8 cellular contexts compared by ENCODE assay signal in the genomic region with DNA sequence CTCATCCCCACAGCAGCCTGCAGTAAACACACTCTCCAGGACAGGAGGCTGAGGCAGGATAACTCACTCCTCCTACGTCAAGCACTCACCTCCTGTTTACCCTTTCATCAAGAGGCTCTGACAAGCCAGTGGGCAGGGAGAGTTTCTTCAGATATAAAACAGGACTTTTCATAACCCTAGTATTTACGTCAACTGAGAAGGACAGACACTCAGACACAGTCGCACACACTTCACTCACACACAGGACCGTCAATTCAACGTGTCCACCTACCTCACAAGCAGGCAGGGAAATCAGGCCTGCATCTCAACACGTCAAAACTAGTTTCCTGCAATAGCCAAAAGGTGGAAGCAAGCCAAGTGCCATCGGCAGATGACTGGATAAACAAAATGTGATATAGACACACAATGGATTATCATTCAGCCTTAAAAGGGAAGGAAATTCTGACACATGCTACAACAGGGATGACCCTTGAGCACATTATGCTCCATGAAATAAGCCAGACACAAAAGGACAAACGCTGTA. TPM values are rescaled to one million over a fixed set of nuclear protein-coding genes. Genes with fewer than 3 reads are reported as not detected.
DNase-seq lines count a peak whose midpoint lies in the region; ATAC-seq and TF ChIP-seq lines count a peak whose summit lies in the region.

No MANE protein-coding gene starts in this region.

- no peaks in the 10 kb centered on the region for H3K9me3 ChIP-seq in PC-9 (ENCODE audit: insufficient read depth, low read depth)

- H3K9me2 ChIP-seq in PC-9 (ENCODE audit: insufficient read depth): no peaks in the 10 kb centered on the region

- H2AFZ ChIP-seq in PC-9: no peak overlapping the region

- intact Hi-C loops in CD14-positive monocyte (cut with micrococcal nuclease): loop anchor here in 1 of 2 donors (5.0 kb wide), 1 partner anchor 58 kb away; no protein-coding TSS in a partner anchor
- intact Hi-C loops in PC-9 (cut with micrococcal nuclease; ENCODE audit: unreplicated experiment): no loop called here

- peak overlapping the region; percentile 73 for H3K27ac ChIP-seq in angular gyrus (ENCODE audit: low read depth, low read length)
- no peak overlapping the region for H3K27ac ChIP-seq in PC-9

- H3K36me3 ChIP-seq in PC-9 (ENCODE audit: low read depth): no peaks in the 10 kb centered on the region

- H3K4me2 ChIP-seq in PC-9: no peak overlapping the region

- ATAC-seq in HG03378 (IDR thresholded peaks at IDR 0.05; ENCODE audit: unreplicated experiment) (no peak), HG03175 (IDR thresholded peaks at IDR 0.05; ENCODE audit: unreplicated experiment) (no peak)

- peak overlapping the region in 6 of 7 donors; percentile 5 to 73 (median 42) for H3K27ac Mint-ChIP-seq in CD14-positive monocyte

- no peaks in the 10 kb centered on the region for H3K4me1 ChIP-seq in PC-9 (replicated peaks; ENCODE audit: insufficient read depth)

- H3K79me2 ChIP-seq in PC-9 (ENCODE audit: low read depth): no peaks in the 10 kb centered on the region

- POLR2A ChIA-PET in PC-9 (lab: Charles Lee; ENCODE audit: unreplicated experiment): no interaction called here

- H3K4me1 Mint-ChIP-seq in CD14-positive monocyte: peaks cover 36% of the 10 kb centered on the region

- no peaks in the 10 kb centered on the region for H4K20me1 ChIP-seq in PC-9 (ENCODE audit: insufficient read depth)

- TF ChIP-seq CTCF in CD14-positive monocyte (IDR thresholded peaks at IDR 0.05): no peak
- no peak for TF ChIP-seq CTCF in PC-9 (conservative IDR thresholded peaks at IDR 0.05)

- H3K4me3 ChIP-seq in PC-9: no peak overlapping the region

- peaks cover 0 to 2% (median 0%) of the 10 kb centered on the region in 3 donors for H3K27me3 Mint-ChIP-seq in CD14-positive monocyte (ENCODE audit: low read depth in 3 of 3)

- H3F3A ChIP-seq in PC-9 (ENCODE audit: insufficient read depth, low read depth): no peaks in the 10 kb centered on the region

- no peaks in the 10 kb centered on the region for H3K27me3 ChIP-seq in PC-9 (ENCODE audit: insufficient read depth, low read depth)

- H3K36me3 Mint-ChIP-seq in CD14-positive monocyte: peaks cover 67 to 71% of the 10 kb centered on the region in 2 donors

- H3K4me3 Mint-ChIP-seq in CD14-positive monocyte: no peak overlapping the region

- BruUV-seq in PC-9 (replicated peaks; lab: Mats Ljungman, UMichigan): no TSS peak

- DNase-seq in CD14-positive monocyte (ENCODE audit: low spot score) (no peak), NCI-H345 treated with DMSO at 0.1 percent for 48 hours (lab: John Stamatoyannopoulos, UW; ENCODE audit: unreplicated experiment) (peak; percentile 91), mucosa of gallbladder (ENCODE audit: low spot score) (peak; percentile 62), PC-9 (no peak), GM19238 (ENCODE audit: insufficient read length, low spot score) (no peak)

- CTCF ChIA-PET in PC-9 (lab: Charles Lee): no interaction called here

- no peaks in the 10 kb centered on the region for H3K9me3 Mint-ChIP-seq in CD14-positive monocyte

RNA-seq across cellular contexts. Expression of gene ITPKB, which starts 48.6 kb away (rescaled TPM):
- polyA plus RNA-seq in CD14-positive monocyte: 10 to 100 TPM in 1 of 2 donors, 1 to 10 TPM in 1; 7.3 to 10.2 TPM
- total RNA-seq in mucosa of gallbladder (30.6 TPM), PC-9 (2021) (12.2 and 13.4 TPM in 2 replicates)

Comparison
In these comparisons a context has a peak if more than half of its experiments do, and no peak if none do; other contexts are left out.
1. DNase-seq: peak in NCI-H345 treated with DMSO at 0.1 percent for 48 hours (single experiment) and mucosa of gallbladder (single experiment); none in CD14-positive monocyte (single experiment), PC-9 (0 of 2) and GM19238 (single experiment).